ENCODE assay signal across 9 cellular contexts in the genomic region with DNA sequence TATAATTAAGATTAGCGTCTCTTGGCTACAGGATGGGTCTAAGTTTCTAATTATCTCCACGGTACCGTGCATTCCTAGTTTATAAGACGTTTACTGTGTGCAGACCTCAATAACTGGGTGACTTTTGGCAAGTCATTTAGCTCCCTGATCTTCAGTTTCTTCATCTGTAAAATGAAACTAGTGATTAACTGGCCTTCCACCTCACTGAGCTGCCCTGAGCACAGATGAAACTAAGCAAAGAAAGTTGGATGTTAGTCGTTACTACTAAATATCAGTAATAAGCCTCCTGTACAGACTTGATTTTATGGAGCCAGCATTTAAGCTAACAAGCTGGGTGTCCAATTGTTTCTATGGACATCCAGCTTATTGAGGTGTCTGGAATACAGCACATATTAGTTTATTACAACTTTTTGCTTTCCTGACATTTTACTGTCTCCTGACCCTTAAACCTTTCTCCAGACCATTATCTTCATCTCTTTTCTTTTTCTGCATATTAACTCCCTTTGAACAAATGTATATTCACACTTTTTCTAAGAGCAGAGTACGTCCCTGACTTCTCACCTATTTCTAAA. TPM values are rescaled to one million over a fixed set of nuclear protein-coding genes. Genes with fewer than 3 reads are reported as not detected.
A peak's percentile ranks its signal among the peaks of the same experiment; 100 is the strongest.
DNase-seq lines count a peak whose midpoint lies in the region; ATAC-seq lines count a peak whose summit lies in the region.
"Had no signal": no experiment of that assay in that cellular context is flagged by ENCODE, and none has a peak within 500 bp of the region (broad histone marks: within the 10 kb centered on the region; RNA-seq: fewer than 3 reads in every experiment).

No MANE protein-coding gene starts in this region.

- no peaks in the 10 kb centered on the region for H3K36me3 ChIP-seq in HUES6 (ENCODE audit: control insufficient read depth, insufficient read depth, low read length)

- peaks cover 83% of the 10 kb centered on the region for H3K27me3 ChIP-seq in HUES6 (ENCODE audit: control insufficient read depth, insufficient read depth, low read length)

- peak overlapping the region; percentile 72 to 73 for H3K4me3 Mint-ChIP-seq in activated T-cell treated with anti-CD3 and anti-CD28 coated beads, Interleukin-2, amount 50 U/mL, for 72 hours
- H3K4me3 Mint-ChIP-seq in effector memory CD8-positive, alpha-beta T cell = peak overlapping the region; percentile 35 to 42
- H3K4me3 Mint-ChIP-seq in stimulated activated naive CD8-positive, alpha-beta T cell treated with anti-CD3 and anti-CD28 coated beads, Interleukin-15, amount 100 ng/mL, for 72 hours = peak overlapping the region; percentile 63 to 73

- DNase-seq in activated T-cell treated with anti-CD3 and anti-CD28 coated beads, Interleukin-2, amount 50 U/mL, for 72 hours = no peak
- no peak for DNase-seq in activated T-cell treated with anti-CD3 and anti-CD28 coated beads for 4 hours
- no peak for DNase-seq in effector memory CD8-positive, alpha-beta T cell
- no peak for DNase-seq in stimulated activated naive CD8-positive, alpha-beta T cell treated with anti-CD3 and anti-CD28 coated beads, Interleukin-15, amount 100 ng/mL, for 72 hours
- no peak for DNase-seq in DMS153 (lab: John Stamatoyannopoulos, UW)

- H3K4me1 Mint-ChIP-seq in activated T-cell treated with anti-CD3 and anti-CD28 coated beads, Interleukin-2, amount 50 U/mL, for 72 hours (ENCODE audit: low read depth) = peaks cover 8% of the 10 kb centered on the region
- no peaks in the 10 kb centered on the region for H3K4me1 Mint-ChIP-seq in effector memory CD8-positive, alpha-beta T cell (ENCODE audit: low read depth in 2 of 2)
- H3K4me1 Mint-ChIP-seq in stimulated activated naive CD8-positive, alpha-beta T cell treated with anti-CD3 and anti-CD28 coated beads, Interleukin-15, amount 100 ng/mL, for 72 hours = peaks cover 5% of the 10 kb centered on the region

- peak overlapping the region; percentile 76; the same call in 1 of the 2 replicates for H3K4me3 ChIP-seq in HUES6 (ENCODE audit: low read depth, low read length)

- H3K9me3 ChIP-seq in HUES6 (ENCODE audit: control insufficient read depth, insufficient read depth, low read depth, low read length) = no peaks in the 10 kb centered on the region

- no peaks in the 10 kb centered on the region for H3K4me1 ChIP-seq in HUES6 (ENCODE audit: control insufficient read depth, insufficient read depth, low read length)

- peaks cover 14% of the 10 kb centered on the region for H3K27me3 Mint-ChIP-seq in activated T-cell treated with anti-CD3 and anti-CD28 coated beads, Interleukin-2, amount 50 U/mL, for 72 hours (ENCODE audit: low read depth)
- H3K27me3 Mint-ChIP-seq in effector memory CD8-positive, alpha-beta T cell = peaks cover 2 to 19% of the 10 kb centered on the region in 2 donors
- peaks cover 10% of the 10 kb centered on the region for H3K27me3 Mint-ChIP-seq in stimulated activated naive CD8-positive, alpha-beta T cell treated with anti-CD3 and anti-CD28 coated beads, Interleukin-15, amount 100 ng/mL, for 72 hours

- ATAC-seq in activated T-cell treated with anti-CD3 and anti-CD28 coated beads, Interleukin-2, amount 50 U/mL, for 72 hours (replicated peaks in 1 of 2) = peak in 1 of 2 donors; percentile 25
- no peak for ATAC-seq in effector memory CD8-positive, alpha-beta T cell (replicated peaks)
- ATAC-seq in stimulated activated naive CD8-positive, alpha-beta T cell treated with anti-CD3 and anti-CD28 coated beads, Interleukin-15, amount 100 ng/mL, for 72 hours = peak; percentile 44
- no peak for ATAC-seq in GM21367 (IDR thresholded peaks at IDR 0.05; ENCODE audit: unreplicated experiment)
- no peak for ATAC-seq in HG02623 (IDR thresholded peaks at IDR 0.05; ENCODE audit: unreplicated experiment)

- no peaks in the 10 kb centered on the region for H3K9me3 Mint-ChIP-seq in activated T-cell treated with anti-CD3 and anti-CD28 coated beads, Interleukin-2, amount 50 U/mL, for 72 hours
- no peaks in the 10 kb centered on the region for H3K9me3 Mint-ChIP-seq in effector memory CD8-positive, alpha-beta T cell
- no peaks in the 10 kb centered on the region for H3K9me3 Mint-ChIP-seq in stimulated activated naive CD8-positive, alpha-beta T cell treated with anti-CD3 and anti-CD28 coated beads, Interleukin-15, amount 100 ng/mL, for 72 hours

- no peak overlapping the region for H3K27ac Mint-ChIP-seq in activated T-cell treated with anti-CD3 and anti-CD28 coated beads, Interleukin-2, amount 50 U/mL, for 72 hours
- no peak overlapping the region for H3K27ac Mint-ChIP-seq in effector memory CD8-positive, alpha-beta T cell
- H3K27ac Mint-ChIP-seq in stimulated activated naive CD8-positive, alpha-beta T cell treated with anti-CD3 and anti-CD28 coated beads, Interleukin-15, amount 100 ng/mL, for 72 hours = no peak overlapping the region

- no peaks in the 10 kb centered on the region for H3K36me3 Mint-ChIP-seq in activated T-cell treated with anti-CD3 and anti-CD28 coated beads, Interleukin-2, amount 50 U/mL, for 72 hours (ENCODE audit: insufficient read depth in 2 of 2)
- no peaks in the 10 kb centered on the region for H3K36me3 Mint-ChIP-seq in effector memory CD8-positive, alpha-beta T cell (ENCODE audit: insufficient read depth)

- H3K9ac ChIP-seq in HUES6 (ENCODE audit: low read length) = no peak overlapping the region

- H3K27ac ChIP-seq in HUES6 (ENCODE audit: low read depth, low read length) = no peak overlapping the region
- H3K27ac ChIP-seq: SK-N-MC had no signal

RNA-seq across cellular contexts. Expression of gene CR2, which starts 1.1 kb away (rescaled TPM):
- total RNA-seq in activated T-cell treated with anti-CD3 and anti-CD28 coated beads, Interleukin-2, amount 50 U/mL, for 72 hours = under 1 TPM; 0.07 to 0.26 TPM

RNA-seq across cellular contexts. Expression of gene CR1, which starts 40.7 kb away (rescaled TPM):
- total RNA-seq in activated T-cell treated with anti-CD3 and anti-CD28 coated beads, Interleukin-2, amount 50 U/mL, for 72 hours = under 1 TPM; 0.09 to 0.22 TPM
